8 cellular contexts compared by ENCODE assay signal in the genomic region with DNA sequence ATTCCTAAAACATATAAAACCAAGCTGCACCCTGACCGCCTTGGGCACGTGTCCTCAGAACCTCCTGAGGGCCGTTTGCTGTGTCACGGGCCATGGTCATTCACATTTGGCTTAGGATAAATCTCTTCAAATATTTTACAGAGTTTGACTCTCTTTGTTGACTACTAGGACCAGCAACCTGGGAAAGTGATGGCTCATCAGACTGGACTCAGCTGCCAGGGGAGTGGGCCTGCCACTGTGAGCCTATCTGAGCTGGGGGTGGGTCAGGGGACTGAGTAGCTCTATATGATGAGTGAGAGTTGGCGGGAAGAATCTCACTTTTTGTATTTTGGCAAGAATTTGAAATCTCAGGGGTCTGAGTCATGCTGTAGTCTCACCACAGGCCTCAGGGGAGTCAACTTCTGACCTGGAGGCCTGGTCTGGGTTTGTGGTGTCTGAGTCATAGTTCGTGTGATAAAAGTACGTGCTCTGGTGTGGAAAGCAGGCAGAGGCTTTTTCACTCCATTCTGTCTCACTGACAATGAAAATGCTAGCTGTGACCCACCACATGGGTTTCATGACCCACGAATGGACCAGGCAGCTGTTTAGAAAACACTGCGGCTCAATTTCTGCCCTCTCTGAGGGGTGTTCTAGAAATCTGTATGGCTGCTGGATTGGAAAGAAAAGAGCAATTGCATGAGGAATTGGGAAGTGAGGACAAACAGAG. TPM values are rescaled to one million over a fixed set of nuclear protein-coding genes. Genes with fewer than 3 reads are reported as not detected.
A peak's percentile ranks its signal among the peaks of the same experiment; 100 is the strongest.
DNase-seq lines count a peak whose midpoint lies in the region; ATAC-seq, FAIRE-seq and TF ChIP-seq lines count a peak whose summit lies in the region.

No MANE protein-coding gene starts in this region.

- H3K9me3 Mint-ChIP-seq in activated naive CD8-positive, alpha-beta T cell treated with anti-CD3 and anti-CD28 coated beads for 36 hours: no peaks in the 10 kb centered on the region
- H3K9me3 Mint-ChIP-seq in immature natural killer cell: no peaks in the 10 kb centered on the region

- H3K27me3 Mint-ChIP-seq in activated naive CD8-positive, alpha-beta T cell treated with anti-CD3 and anti-CD28 coated beads for 36 hours: no peaks in the 10 kb centered on the region
- H3K27me3 Mint-ChIP-seq in immature natural killer cell (ENCODE audit: low read depth in 3 of 3): peaks cover 11 to 28% (median 24%) of the 10 kb centered on the region in 3 donors

- H3K36me3 ChIP-seq in SJSA1: peaks cover 9% of the 10 kb centered on the region

- peaks cover 11% of the 10 kb centered on the region for H3K36me3 Mint-ChIP-seq in activated naive CD8-positive, alpha-beta T cell treated with anti-CD3 and anti-CD28 coated beads for 36 hours
- no peaks in the 10 kb centered on the region for H3K36me3 Mint-ChIP-seq in immature natural killer cell

- POLR2A ChIA-PET in A549 (lab: Yijun Ruan, JAX): no interaction called here

- TF ChIP-seq POLR2A in A549 (IDR thresholded peaks at IDR 0.05; ENCODE audit: low read length): no peak

- FAIRE-seq in A549 (lab: Jason Lieb, UNC): peak; percentile 88

- peak overlapping the region; percentile 59 for H3K4me3 Mint-ChIP-seq in activated naive CD8-positive, alpha-beta T cell treated with anti-CD3 and anti-CD28 coated beads for 36 hours
- peak overlapping the region; percentile 66 to 89 (median 85) for H3K4me3 Mint-ChIP-seq in immature natural killer cell

- peak; percentile 3 to 48; a peak in 3 of 5 replicates for TF ChIP-seq RAD21 in A549 (conservative IDR thresholded peaks at IDR 0.05 in 1 of 2, IDR thresholded peaks at IDR 0.05 in 1 of 2)

- CTCF ChIA-PET in A549 (lab: Yijun Ruan, JAX): interaction anchor here (0.9 to 15.8 kb wide), 6 partner anchors 11 to 96 kb away, joined by 3 to 177 read pairs (median 6); no protein-coding TSS in a partner anchor

- H3K9me3 ChIP-seq in A549: no peaks in the 10 kb centered on the region
- H3K9me3 ChIP-seq in SJSA1 (replicated peaks): peaks cover 3% of the 10 kb centered on the region

- H3K4me1 ChIP-seq in A549 (peaks cover 56% of the 10 kb centered on the region), SJSA1 (replicated peaks) (peaks cover 73% of the 10 kb centered on the region)

- TF ChIP-seq EP300 in A549 (IDR thresholded peaks at IDR 0.05): peak; percentile 66 to 76; a peak in 3 of 5 replicates

- ATAC-seq in A549 (peak; percentile 58 to 61), GM19043 (IDR thresholded peaks at IDR 0.05; ENCODE audit: low read depth, unreplicated experiment) (peak; percentile 57), HG03175 (IDR thresholded peaks at IDR 0.05; ENCODE audit: unreplicated experiment) (peak; percentile 61)

- H3K27me3 ChIP-seq in SJSA1 (replicated peaks): no peaks in the 10 kb centered on the region

- 4% methylated on average over 9 of the region's 9 CpGs for WGBS in A549 (ENCODE audit: missing lambda C conversion rate)

- TF ChIP-seq CTCF in A549 (IDR thresholded peaks at IDR 0.05): no peak

- H3K4me2 ChIP-seq in A549: peak overlapping the region; percentile 82

- H3K4me1 Mint-ChIP-seq in activated naive CD8-positive, alpha-beta T cell treated with anti-CD3 and anti-CD28 coated beads for 36 hours: peaks cover 52% of the 10 kb centered on the region
- peaks cover 52 to 56% of the 10 kb centered on the region in 2 donors for H3K4me1 Mint-ChIP-seq in immature natural killer cell

- H3K27ac ChIP-seq in A549 (peak overlapping the region; percentile 93 to 96), SJSA1 (peak overlapping the region; percentile 100)

- peak; percentile 88 to 94 for DNase-seq in A549 (ENCODE audit: low read depth in 1 of 2, low spot score in 1 of 2)
- DNase-seq in SJSA1 (ENCODE audit: low read depth in 1 of 2, low spot score in 2 of 2): peak; percentile 94 to 98
- peak; percentile 80 for DNase-seq in activated naive CD8-positive, alpha-beta T cell treated with anti-CD3 and anti-CD28 coated beads for 36 hours
- DNase-seq in immature natural killer cell: peak; percentile 88 to 92 (median 91)
- DNase-seq in stimulated activated CD4-positive, alpha-beta T cell treated with anti-CD3 and anti-CD28 coated beads, TNF-alpha, amount 100 ng/mL, for 4 hours (ENCODE audit: low read depth in 3 of 3): peak in 2 of 3 experiments; percentile 49 to 63
- no peak for DNase-seq in NCI-H1417 treated with DMSO at 0.1 percent for 48 hours (lab: John Stamatoyannopoulos, UW)

- H3K4me3 ChIP-seq in A549 (no peak overlapping the region), SJSA1 (no peak overlapping the region)

- H3K27ac Mint-ChIP-seq in activated naive CD8-positive, alpha-beta T cell treated with anti-CD3 and anti-CD28 coated beads for 36 hours: peak overlapping the region; percentile 97
- H3K27ac Mint-ChIP-seq in immature natural killer cell: peak overlapping the region; percentile 95 to 98 (median 97)

TF ChIP-seq in A549, 52 proteins besides CTCF, POLR2A, EP300 and RAD21 (continues in another document):
- peak; percentile 86 to 90; a peak in 4 of 5 replicates for TF ChIP-seq JUN (IDR thresholded peaks at IDR 0.05)
- TF ChIP-seq, protein P1, sequence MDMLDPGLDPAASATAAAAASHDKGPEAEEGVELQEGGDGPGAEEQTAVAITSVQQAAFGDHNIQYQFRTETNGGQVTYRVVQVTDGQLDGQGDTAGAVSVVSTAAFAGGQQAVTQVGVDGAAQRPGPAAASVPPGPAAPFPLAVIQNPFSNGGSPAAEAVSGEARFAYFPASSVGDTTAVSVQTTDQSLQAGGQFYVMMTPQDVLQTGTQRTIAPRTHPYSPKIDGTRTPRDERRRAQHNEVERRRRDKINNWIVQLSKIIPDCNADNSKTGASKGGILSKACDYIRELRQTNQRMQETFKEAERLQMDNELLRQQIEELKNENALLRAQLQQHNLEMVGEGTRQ (IDR thresholded peaks at IDR 0.05): peak; percentile 74
- TF ChIP-seq HEYL (CRISPR knock-in tag; IDR thresholded peaks at IDR 0.05): peak; percentile 88; the same call in 1 of the 2 replicates
- TF ChIP-seq, protein P2, sequence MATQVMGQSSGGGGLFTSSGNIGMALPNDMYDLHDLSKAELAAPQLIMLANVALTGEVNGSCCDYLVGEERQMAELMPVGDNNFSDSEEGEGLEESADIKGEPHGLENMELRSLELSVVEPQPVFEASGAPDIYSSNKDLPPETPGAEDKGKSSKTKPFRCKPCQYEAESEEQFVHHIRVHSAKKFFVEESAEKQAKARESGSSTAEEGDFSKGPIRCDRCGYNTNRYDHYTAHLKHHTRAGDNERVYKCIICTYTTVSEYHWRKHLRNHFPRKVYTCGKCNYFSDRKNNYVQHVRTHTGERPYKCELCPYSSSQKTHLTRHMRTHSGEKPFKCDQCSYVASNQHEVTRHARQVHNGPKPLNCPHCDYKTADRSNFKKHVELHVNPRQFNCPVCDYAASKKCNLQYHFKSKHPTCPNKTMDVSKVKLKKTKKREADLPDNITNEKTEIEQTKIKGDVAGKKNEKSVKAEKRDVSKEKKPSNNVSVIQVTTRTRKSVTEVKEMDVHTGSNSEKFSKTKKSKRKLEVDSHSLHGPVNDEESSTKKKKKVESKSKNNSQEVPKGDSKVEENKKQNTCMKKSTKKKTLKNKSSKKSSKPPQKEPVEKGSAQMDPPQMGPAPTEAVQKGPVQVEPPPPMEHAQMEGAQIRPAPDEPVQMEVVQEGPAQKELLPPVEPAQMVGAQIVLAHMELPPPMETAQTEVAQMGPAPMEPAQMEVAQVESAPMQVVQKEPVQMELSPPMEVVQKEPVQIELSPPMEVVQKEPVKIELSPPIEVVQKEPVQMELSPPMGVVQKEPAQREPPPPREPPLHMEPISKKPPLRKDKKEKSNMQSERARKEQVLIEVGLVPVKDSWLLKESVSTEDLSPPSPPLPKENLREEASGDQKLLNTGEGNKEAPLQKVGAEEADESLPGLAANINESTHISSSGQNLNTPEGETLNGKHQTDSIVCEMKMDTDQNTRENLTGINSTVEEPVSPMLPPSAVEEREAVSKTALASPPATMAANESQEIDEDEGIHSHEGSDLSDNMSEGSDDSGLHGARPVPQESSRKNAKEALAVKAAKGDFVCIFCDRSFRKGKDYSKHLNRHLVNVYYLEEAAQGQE (IDR thresholded peaks at IDR 0.05): no peak
- no peak for TF ChIP-seq ZFP36 (IDR thresholded peaks at IDR 0.05; ENCODE audit: borderline replicate concordance, partially characterized antibody)

RNA-seq across cellular contexts. Expression of a gene that starts 4.2 kb away (rescaled TPM):
- polyA plus RNA-seq in A549 (2011; rRNA removed) (46.6 and 55.7 TPM in 2 replicates), A549 (2017; fragmentation: RNase III; extraction: RNeasy Plus Mini Kit Qiagen cat#74134 plus additional on column Dnase treatment) (32.2 to 38.1 TPM (median 38.1 TPM) in 3 replicates), immature natural killer cell (100 to 1,000 TPM; 125 to 171 (median 166) TPM)
- polyA plus RNA-seq in A549 (2012; cell fraction: cytosol; rRNA removed): 78.9 and 80.8 TPM in 2 replicates
- 124 and 130 TPM in 2 replicates for polyA plus RNA-seq in A549 (2012; cell fraction: nucleus; rRNA removed)
- 30.7 and 32.5 TPM in 2 replicates for polyA minus RNA-seq in A549 (2011; rRNA and poly(A)+ RNA removed)
- total RNA-seq in SJSA1 (2014; rRNA removed; shearing (Covaris generic)): 39.8 and 60.4 TPM in 2 replicates
- 10 to 100 TPM; 45.3 to 51.1 TPM for total RNA-seq in activated naive CD8-positive, alpha-beta T cell treated with anti-CD3 and anti-CD28 coated beads for 36 hours

RNA-seq across cellular contexts. Expression of a gene that starts 49.5 kb away (rescaled TPM):
- polyA plus RNA-seq in A549 (2011; rRNA removed) (0.05 TPM in 1 of 2 replicates, not detected in the other), A549 (2017; fragmentation: RNase III; extraction: RNeasy Plus Mini Kit Qiagen cat#74134 plus additional on column Dnase treatment) (0.04 to 0.09 TPM (median 0.04 TPM) in 3 replicates), immature natural killer cell (under 1 TPM in 2 of 3 donors, not detected in 1; 0.11 to 0.31 TPM)
- 0.01 and 0.05 TPM in 2 replicates for polyA plus RNA-seq in A549 (2012; cell fraction: cytosol; rRNA removed)
- polyA plus RNA-seq in A549 (2012; cell fraction: nucleus; rRNA removed): 0.02 and 0.10 TPM in 2 replicates
- polyA minus RNA-seq in A549 (2011; rRNA and poly(A)+ RNA removed): 0.49 TPM in 1 of 2 replicates, not detected in the other
- 0.34 and 3.8 TPM in 2 replicates for total RNA-seq in SJSA1 (2014; rRNA removed; shearing (Covaris generic))
- total RNA-seq in activated naive CD8-positive, alpha-beta T cell treated with anti-CD3 and anti-CD28 coated beads for 36 hours: 1 to 10 TPM; 1.0 to 1.1 TPM

RNA-seq across cellular contexts. Expression of a gene that starts 56.0 kb away (rescaled TPM):
- not detected in 2 replicates for polyA plus RNA-seq in A549 (2011; rRNA removed)
- polyA plus RNA-seq in A549 (2012; cell fraction: cytosol; rRNA removed): not detected in 2 replicates
- not detected in 2 replicates for polyA plus RNA-seq in A549 (2012; cell fraction: nucleus; rRNA removed)
- polyA plus RNA-seq in A549 (2017; fragmentation: RNase III; extraction: RNeasy Plus Mini Kit Qiagen cat#74134 plus additional on column Dnase treatment): not detected in 3 replicates
- polyA minus RNA-seq in A549 (2011; rRNA and poly(A)+ RNA removed): not detected in 2 replicates
- 17.0 and 24.4 TPM in 2 replicates for total RNA-seq in SJSA1 (2014; rRNA removed; shearing (Covaris generic))
- total RNA-seq in activated naive CD8-positive, alpha-beta T cell treated with anti-CD3 and anti-CD28 coated beads for 36 hours: under 1 TPM in 1 of 2 experiments, not detected in 1; 0.54 TPM
- not detected for polyA plus RNA-seq in immature natural killer cell

Comparison
In these comparisons a context has a peak if more than half of its experiments do, and no peak if none do; other contexts are left out.
1. RNA of a gene that starts 56.0 kb away (total RNA-seq): 17.0 to 24.4 TPM in SJSA1; 0.54 TPM in activated naive CD8-positive, alpha-beta T cell treated with anti-CD3 and anti-CD28 coated beads for 36 hours; every median in the first group is over 10 times any median in the second.
2. Peak in every context shown above with its lines, with median percentiles within 50 percentile points of each other: ATAC-seq.